In genomic region chr15:58117619-58118018, GRCh38 we compare ENCODE assay signal across 40 cellular contexts. TPM values are rescaled to one million over a fixed set of nuclear protein-coding genes. Genes with fewer than 3 reads are reported as not detected.
"Had no signal": no experiment of that assay in that cellular context is flagged by ENCODE, and none has a peak within 500 bp of the region (broad histone marks: within the 10 kb centered on the region; RNA-seq: fewer than 3 reads in every experiment).

No MANE protein-coding gene starts in this region.

- H3K4me3 Mint-ChIP-seq: activated B cell treated with CpG ODN at 0.5 μM for 24 hours; activated CD4-positive, alpha-beta memory T cell treated with anti-CD3 and anti-CD28 coated beads for 36 hours; activated CD4-positive, alpha-beta T cell treated with anti-CD3 and anti-CD28 coated beads, Interleukin-2, amount 10 ng/mL, durations not matched to agents 24 days and 14 days; activated CD8-positive, alpha-beta T cell treated with anti-CD3 and anti-CD28 coated beads for 36 hours; activated naive CD4-positive, alpha-beta T cell treated with anti-CD3 and anti-CD28 coated beads, Interleukin-2, amount 10 ng/mL, durations not matched to agents 7 days and 5 days; activated naive CD4-positive, alpha-beta T cell treated with anti-CD3 and anti-CD28 coated beads, Interleukin-2, amount 50 U/mL, for 24 hours; activated naive CD8-positive, alpha-beta T cell; activated naive CD8-positive, alpha-beta T cell treated with anti-CD3 and anti-CD28 coated beads, Interleukin-2, amount 10 ng/mL, durations not matched to agents 7 days and 5 days; activated naive CD8-positive, alpha-beta T cell treated with anti-CD3 and anti-CD28 coated beads, Interleukin-2, amount 50 U/mL, for 24 hours; activated T-cell treated with anti-CD3 and anti-CD28 coated beads, Interleukin-2, amount 50 U/mL, for 4 hours; activated T-cell treated with anti-CD3 and anti-CD28 coated beads, Interleukin-2, amount 50 U/mL, for 72 hours; activated T-helper 1 cell treated with anti-CD3 and anti-CD28 coated beads, Interleukin-12 subunit alpha, Interleukin-12 subunit beta, Interleukin-2, Interleukin-4 antibody, amounts not matched to agents 30 ng/mL and 10 ng/mL and 1 ng/mL, durations not matched to agents 14 hours and 24 hours and 36 hours; activated T-helper 17 cell treated with anti-CD3 and anti-CD28 coated beads, Interleukin-2, amount 50 U/mL, for 72 hours; brain; central memory CD8-positive, alpha-beta T cell; T-helper 1 cell treated with Interleukin-12 subunit alpha and Interleukin-12 subunit beta and Interleukin-4 antibody, amounts not matched to agents 30 μg/mL and 1 μg/mL, for 36 hours; T-helper 2 cell treated with Interferon-gamma antibody and Interleukin-4, amounts not matched to agents 5 μg/mL and 100 μg/mL, for 36 hours had no signal

- H3K27ac Mint-ChIP-seq: activated B cell treated with CpG ODN at 0.5 μM for 24 hours; activated CD4-positive, alpha-beta memory T cell treated with anti-CD3 and anti-CD28 coated beads for 36 hours; activated CD4-positive, alpha-beta T cell treated with anti-CD3 and anti-CD28 coated beads, Interleukin-2, amount 10 ng/mL, durations not matched to agents 24 days and 14 days; activated CD8-positive, alpha-beta T cell treated with anti-CD3 and anti-CD28 coated beads for 36 hours; activated naive CD4-positive, alpha-beta T cell treated with anti-CD3 and anti-CD28 coated beads, Interleukin-2, amount 10 ng/mL, durations not matched to agents 7 days and 5 days; activated naive CD4-positive, alpha-beta T cell treated with anti-CD3 and anti-CD28 coated beads, Interleukin-2, amount 50 U/mL, for 24 hours; activated naive CD8-positive, alpha-beta T cell; activated naive CD8-positive, alpha-beta T cell treated with anti-CD3 and anti-CD28 coated beads, Interleukin-2, amount 10 ng/mL, durations not matched to agents 7 days and 5 days; activated naive CD8-positive, alpha-beta T cell treated with anti-CD3 and anti-CD28 coated beads, Interleukin-2, amount 50 U/mL, for 24 hours; activated T-cell treated with anti-CD3 and anti-CD28 coated beads, Interleukin-2, amount 50 U/mL, for 72 hours; activated T-helper 1 cell treated with anti-CD3 and anti-CD28 coated beads, Interleukin-12 subunit alpha, Interleukin-12 subunit beta, Interleukin-2, Interleukin-4 antibody, amounts not matched to agents 30 ng/mL and 10 ng/mL and 1 ng/mL, durations not matched to agents 14 hours and 24 hours and 36 hours; activated T-helper 17 cell treated with anti-CD3 and anti-CD28 coated beads, Interleukin-2, amount 50 U/mL, for 72 hours; brain; T-helper 1 cell treated with Interleukin-12 subunit alpha and Interleukin-12 subunit beta and Interleukin-4 antibody, amounts not matched to agents 30 μg/mL and 1 μg/mL, for 36 hours; T-helper 2 cell treated with Interferon-gamma antibody and Interleukin-4, amounts not matched to agents 5 μg/mL and 100 μg/mL, for 36 hours had no signal

- H3K9me3 ChIP-seq: ascending aorta had no signal

- DNase-seq: activated B cell treated with CpG ODN at 0.5 μM for 24 hours; activated CD4-positive, alpha-beta memory T cell treated with anti-CD3 and anti-CD28 coated beads for 36 hours; activated CD4-positive, alpha-beta T cell treated with anti-CD3 and anti-CD28 coated beads for 4 hours; activated CD4-positive, alpha-beta T cell treated with anti-CD3 and anti-CD28 coated beads, Interleukin-2, amount 10 ng/mL, durations not matched to agents 24 days and 14 days; activated CD4-positive, alpha-beta T cell treated with anti-CD3 and anti-CD28 coated beads, Interleukin-2, amount 50 U/mL, for 1 hour; activated CD4-positive, alpha-beta T cell treated with anti-CD3 and anti-CD28 coated beads, Interleukin-2, amount 50 U/mL, for 4 hours; activated CD4-positive, CD25-positive, alpha-beta regulatory T cell treated with anti-CD3 and anti-CD28 coated beads, Interleukin-2, amount 50 U/mL, for 72 hours; activated CD8-positive, alpha-beta memory T cell treated with anti-CD3 and anti-CD28 coated beads, Interleukin-2, amount 50 U/mL, for 4 hours; activated CD8-positive, alpha-beta T cell treated with anti-CD3 and anti-CD28 coated beads for 36 hours; activated effector memory CD4-positive, alpha-beta T cell treated with anti-CD3 and anti-CD28 coated beads, Interleukin-2, amount 50 U/mL, for 16 hours; activated gamma-delta T cell treated with Interleukin-2 at 50 U/mL for 16 hours; activated naive CD4-positive, alpha-beta T cell treated with anti-CD3 and anti-CD28 coated beads, Interleukin-2, amount 10 ng/mL, durations not matched to agents 7 days and 5 days; activated naive CD4-positive, alpha-beta T cell treated with Interleukin-2 at 50 U/mL for 16 hours; activated naive CD8-positive, alpha-beta T cell treated with anti-CD3 and anti-CD28 coated beads, Interleukin-2, amount 10 ng/mL, durations not matched to agents 7 days and 5 days; activated naive CD8-positive, alpha-beta T cell treated with anti-CD3 and anti-CD28 coated beads, Interleukin-2, amount 50 U/mL, for 24 hours; activated T-cell treated with anti-CD3 and anti-CD28 coated beads for 4 hours; activated T-cell treated with anti-CD3 and anti-CD28 coated beads, Interleukin-2, amount 50 U/mL, for 1 hour; activated T-cell treated with anti-CD3 and anti-CD28 coated beads, Interleukin-2, amount 50 U/mL, for 4 hours; activated T-cell treated with anti-CD3 and anti-CD28 coated beads, Interleukin-2, amount 50 U/mL, for 72 hours; amygdala; anterior cingulate cortex; caudate nucleus; cerebellar nuclear complex; T-helper 1 cell; T-helper 2 cell; T-helper 9 cell had no signal

- H3K27me3 ChIP-seq: ascending aorta, cardiac muscle cell had no signal

- H3K4me1 ChIP-seq: ascending aorta had no signal

- H3K36me3 Mint-ChIP-seq: activated CD4-positive, alpha-beta memory T cell treated with anti-CD3 and anti-CD28 coated beads for 36 hours; activated naive CD4-positive, alpha-beta T cell treated with anti-CD3 and anti-CD28 coated beads, Interleukin-2, amount 10 ng/mL, durations not matched to agents 7 days and 5 days; activated naive CD4-positive, alpha-beta T cell treated with anti-CD3 and anti-CD28 coated beads, Interleukin-2, amount 50 U/mL, for 24 hours; activated naive CD8-positive, alpha-beta T cell; activated naive CD8-positive, alpha-beta T cell treated with anti-CD3 and anti-CD28 coated beads, Interleukin-2, amount 10 ng/mL, durations not matched to agents 7 days and 5 days; brain had no signal

- H3K4me1 Mint-ChIP-seq: activated B cell treated with CpG ODN at 0.5 μM for 24 hours; activated CD4-positive, alpha-beta T cell treated with anti-CD3 and anti-CD28 coated beads, Interleukin-2, amount 10 ng/mL, durations not matched to agents 24 days and 14 days; activated naive CD4-positive, alpha-beta T cell treated with anti-CD3 and anti-CD28 coated beads, Interleukin-2, amount 10 ng/mL, durations not matched to agents 7 days and 5 days; activated naive CD4-positive, alpha-beta T cell treated with anti-CD3 and anti-CD28 coated beads, Interleukin-2, amount 50 U/mL, for 24 hours; activated naive CD8-positive, alpha-beta T cell treated with anti-CD3 and anti-CD28 coated beads, Interleukin-2, amount 10 ng/mL, durations not matched to agents 7 days and 5 days; activated naive CD8-positive, alpha-beta T cell treated with anti-CD3 and anti-CD28 coated beads, Interleukin-2, amount 50 U/mL, for 24 hours; activated T-helper 17 cell treated with anti-CD3 and anti-CD28 coated beads, Interleukin-2, amount 50 U/mL, for 72 hours; brain; central memory CD8-positive, alpha-beta T cell had no signal

- H3K27ac ChIP-seq: ascending aorta, cardiac muscle cell, VCaP had no signal

- H3K36me3 ChIP-seq: ascending aorta, cardiac muscle cell had no signal

- H3K9me3 Mint-ChIP-seq: activated B cell treated with CpG ODN at 0.5 μM for 24 hours; activated CD4-positive, alpha-beta memory T cell treated with anti-CD3 and anti-CD28 coated beads for 36 hours; activated CD4-positive, alpha-beta T cell treated with anti-CD3 and anti-CD28 coated beads, Interleukin-2, amount 10 ng/mL, durations not matched to agents 24 days and 14 days; activated CD8-positive, alpha-beta T cell treated with anti-CD3 and anti-CD28 coated beads for 36 hours; activated naive CD4-positive, alpha-beta T cell treated with anti-CD3 and anti-CD28 coated beads, Interleukin-2, amount 10 ng/mL, durations not matched to agents 7 days and 5 days; activated naive CD4-positive, alpha-beta T cell treated with anti-CD3 and anti-CD28 coated beads, Interleukin-2, amount 50 U/mL, for 24 hours; activated naive CD8-positive, alpha-beta T cell treated with anti-CD3 and anti-CD28 coated beads, Interleukin-2, amount 10 ng/mL, durations not matched to agents 7 days and 5 days; activated naive CD8-positive, alpha-beta T cell treated with anti-CD3 and anti-CD28 coated beads, Interleukin-2, amount 50 U/mL, for 24 hours; activated T-cell treated with anti-CD3 and anti-CD28 coated beads, Interleukin-2, amount 50 U/mL, for 4 hours; activated T-cell treated with anti-CD3 and anti-CD28 coated beads, Interleukin-2, amount 50 U/mL, for 72 hours; activated T-helper 1 cell treated with anti-CD3 and anti-CD28 coated beads, Interleukin-12 subunit alpha, Interleukin-12 subunit beta, Interleukin-2, Interleukin-4 antibody, amounts not matched to agents 30 ng/mL and 10 ng/mL and 1 ng/mL, durations not matched to agents 14 hours and 24 hours and 36 hours; activated T-helper 17 cell treated with anti-CD3 and anti-CD28 coated beads, Interleukin-2, amount 50 U/mL, for 72 hours; central memory CD8-positive, alpha-beta T cell; T-helper 1 cell treated with Interleukin-12 subunit alpha and Interleukin-12 subunit beta and Interleukin-4 antibody, amounts not matched to agents 30 μg/mL and 1 μg/mL, for 36 hours; T-helper 2 cell treated with Interferon-gamma antibody and Interleukin-4, amounts not matched to agents 5 μg/mL and 100 μg/mL, for 36 hours had no signal

- FAIRE-seq: bronchial epithelial cell, TTC549 had no signal

- ATAC-seq: activated CD8-positive, alpha-beta T cell treated with anti-CD3 and anti-CD28 coated beads for 36 hours; activated naive CD8-positive, alpha-beta T cell treated with anti-CD3 and anti-CD28 coated beads, Interleukin-2, amount 50 U/mL, for 24 hours; activated T-cell treated with anti-CD3 and anti-CD28 coated beads, Interleukin-2, amount 50 U/mL, for 4 hours; activated T-cell treated with anti-CD3 and anti-CD28 coated beads, Interleukin-2, amount 50 U/mL, for 72 hours; activated T-helper 17 cell treated with anti-CD3 and anti-CD28 coated beads, Interleukin-2, amount 50 U/mL, for 72 hours had no signal

- H3K4me3 ChIP-seq: ascending aorta, cardiac muscle cell had no signal

RNA-seq across cellular contexts. Expression of gene AQP9, which starts 20.6 kb away (rescaled TPM):
- total RNA-seq: activated B cell treated with CpG ODN at 0.5 μM for 24 hours; activated CD8-positive, alpha-beta T cell treated with anti-CD3 and anti-CD28 coated beads for 36 hours; activated T-helper 1 cell treated with anti-CD3 and anti-CD28 coated beads, Interleukin-12 subunit alpha, Interleukin-12 subunit beta, Interleukin-2, Interleukin-4 antibody, amounts not matched to agents 30 ng/mL and 10 ng/mL and 1 ng/mL, durations not matched to agents 14 hours and 24 hours and 36 hours; activated T-helper 17 cell treated with anti-CD3 and anti-CD28 coated beads, Interleukin-2, amount 50 U/mL, for 72 hours; bronchial epithelial cell; cardiac muscle cell; chondrocyte had no signal
- polyA plus RNA-seq: cardiac muscle cell had no signal

RNA-seq across cellular contexts. Expression of gene ALDH1A2, which starts 52.1 kb away (rescaled TPM):
- total RNA-seq: activated B cell treated with CpG ODN at 0.5 μM for 24 hours; activated T-helper 1 cell treated with anti-CD3 and anti-CD28 coated beads, Interleukin-12 subunit alpha, Interleukin-12 subunit beta, Interleukin-2, Interleukin-4 antibody, amounts not matched to agents 30 ng/mL and 10 ng/mL and 1 ng/mL, durations not matched to agents 14 hours and 24 hours and 36 hours; chondrocyte had no signal
